ENCODE assay signal across 21 cellular contexts in the genomic region with DNA sequence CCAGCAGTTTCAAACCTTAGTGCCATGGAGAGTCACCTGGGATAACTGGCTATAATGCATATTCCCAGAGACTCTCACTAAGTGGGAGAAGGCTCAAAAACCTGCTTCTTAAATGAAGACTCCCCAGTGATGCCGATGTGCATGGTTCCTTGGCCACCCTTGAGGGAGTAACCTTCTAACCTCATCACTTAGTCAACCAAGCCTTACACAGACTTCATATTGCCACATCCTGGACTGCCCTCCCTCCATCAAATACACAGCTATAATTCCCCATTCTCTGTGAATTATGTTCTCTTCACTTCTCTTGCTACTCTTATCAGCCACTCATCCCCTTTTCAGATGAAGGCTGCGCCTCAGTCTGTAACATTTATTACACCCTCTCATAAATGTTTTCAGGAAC.
"Had no signal": no experiment of that assay in that cellular context is flagged by ENCODE, and none has a peak within 500 bp of the region (broad histone marks: within the 10 kb centered on the region; RNA-seq: fewer than 3 reads in every experiment).

No MANE protein-coding gene starts in this region.

- H3K27me3 ChIP-seq: MG63 had no signal

- DNase-seq: Karpas-422, KG1, MG63, NCI-H1092 treated with DMSO at 0.1 percent for 48 hours, NCI-H1436 treated with DMSO at 0.1 percent for 48 hours, NCI-H1694, NCI-H187 treated with DMSO at 0.1 percent for 48 hours, NCI-H2029 treated with DMSO at 0.1 percent for 48 hours, NCI-H2107, NCI-H226, NCI-H446, NCI-H510A, NCI-H524 treated with DMSO at 0.1 percent for 48 hours, NCI-H69, NCI-H774, PC-3, SHP77, SK-N-SH, SW 1271 had no signal

- H3K36me3 ChIP-seq: MG63 had no signal

- H3K4me3 ChIP-seq: MG63 had no signal

- ATAC-seq: Panc1, PC-3 had no signal

- H3K4me2 ChIP-seq: SK-N-SH had no signal

- H3K27ac ChIP-seq: RWPE1 had no signal

- H3K9me2 ChIP-seq: SK-N-SH had no signal
